ENCODE assay signal across 8 cellular contexts in the genomic region with DNA sequence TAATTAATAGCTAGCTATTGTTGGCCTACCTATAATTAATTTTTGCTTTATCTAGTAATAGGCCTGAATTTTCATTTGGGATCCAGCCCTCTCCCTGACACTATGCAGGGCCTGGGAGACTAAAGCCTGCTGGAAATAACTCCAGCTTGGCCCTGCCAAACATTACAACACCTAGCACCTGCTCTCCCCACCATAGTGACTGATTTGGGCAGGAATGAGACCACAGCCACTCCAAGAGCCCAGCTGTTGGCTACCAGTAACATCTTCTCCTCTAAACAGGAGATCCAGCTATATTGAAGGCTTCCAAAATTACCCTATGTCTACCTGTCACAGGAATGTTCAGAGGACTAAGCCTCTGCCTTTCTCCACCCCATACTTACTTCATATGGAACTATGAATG.
"Had no signal": no experiment of that assay in that cellular context is flagged by ENCODE, and none has a peak within 500 bp of the region (broad histone marks: within the 10 kb centered on the region; RNA-seq: fewer than 3 reads in every experiment).

No MANE protein-coding gene starts in this region.

- H3K4me3 ChIP-seq: GM23248, GM23338, HAP-1 had no signal

- H3K9ac ChIP-seq: GM23248 had no signal

- H3K4me1 ChIP-seq: HAP-1 had no signal

- H3K9me3 Mint-ChIP-seq: GM23338, HFFc6 had no signal

- H3K4me3 Mint-ChIP-seq: GM23338, H9, HFFc6 had no signal

- H3K27ac Mint-ChIP-seq: GM23338, H9, HFFc6 had no signal

- H2AFZ ChIP-seq: GM23248, GM23338 had no signal

- DNase-seq: GM23248, GOT3, H7, H9, HCEC 1CT, HFFc6 had no signal

- H3K36me3 ChIP-seq: HAP-1 had no signal

- H3K9me3 ChIP-seq: HAP-1 had no signal

- H3K4me1 Mint-ChIP-seq: GM23338, H9 had no signal

- H3K4me2 ChIP-seq: GM23338 had no signal

- H3K27ac ChIP-seq: GM23248 had no signal
